ENCODE assay signal across 9 cellular contexts in genomic region chr1:177780096-177780700, GRCh38.
DNase-seq lines count a peak whose midpoint lies in the region; ATAC-seq and TF ChIP-seq lines count a peak whose summit lies in the region.
"Had no signal": no experiment of that assay in that cellular context is flagged by ENCODE, and none has a peak within 500 bp of the region (broad histone marks: within the 10 kb centered on the region; RNA-seq: fewer than 3 reads in every experiment).

No MANE protein-coding gene starts in this region.

- intact Hi-C loops in body of pancreas (cut with DNase I): no loop called here
- intact Hi-C loops in left colon (cut with DNase I, micrococcal nuclease): loop anchor here in 1 of 2 donors (10.0 kb wide), 1 partner anchor 525 kb away; no protein-coding TSS in a partner anchor

- peaks cover 4% of the 10 kb centered on the region; the same call in 1 of the 3 replicates for H3K36me3 Mint-ChIP-seq in GM23338 (ENCODE audit: low read depth)

- 0 out of 2 replicates have a peak overlapping the region, but pooled peaks have one; percentile 17 for H3K4me2 ChIP-seq in GM23338

- no peak for DNase-seq in BJ (ENCODE audit: low read depth)
- DNase-seq in GM23338 (ENCODE audit: low spot score): peak; percentile 71
- DNase-seq in NCI-H2227 treated with DMSO at 0.1 percent for 48 hours (lab: John Stamatoyannopoulos, UW): peak; percentile 60
- peak in 2 of 4 donors; percentile 23 to 34 for DNase-seq in body of pancreas
- DNase-seq in left colon: no peak
- no peak for DNase-seq in mesenteric fat pad (ENCODE audit: low spot score)

- H3K79me2 ChIP-seq in GM23338 (replicated peaks; ENCODE audit: insufficient read depth): no peaks in the 10 kb centered on the region

- ATAC-seq in GM23338: peak; percentile 82
- no peak for ATAC-seq in body of pancreas
- peak; percentile 77 for ATAC-seq in left colon
- no peak for ATAC-seq in HG02571 (IDR thresholded peaks at IDR 0.05; ENCODE audit: unreplicated experiment)
- ATAC-seq in HG03108 (IDR thresholded peaks at IDR 0.05; ENCODE audit: unreplicated experiment): no peak

- CTCF ChIA-PET in BJ (lab: Yijun Ruan, JAX): interaction anchor here (0.6 to 1.8 kb wide), 9 partner anchors 10 to 884 kb away, joined by 3 to 9 read pairs (median 4); no protein-coding TSS in a partner anchor

- H3K9me3 Mint-ChIP-seq in GM23338: peaks cover 4% of the 10 kb centered on the region; the same call in 2 of the 3 replicates
- H3K9me3 Mint-ChIP-seq: dendritic cell treated with granulocyte-macrophage colony-stimulating factor and Interleukin-4, amounts not matched to agents 40 ng/mL and 50 ng/mL, for 4 days had no signal

- 0 out of 2 replicates have a peak, but pooled peaks cover 12% of the 10 kb centered on the region for H3K9me2 ChIP-seq in GM23338 (ENCODE audit: insufficient read depth)

- peaks cover 1% of the 10 kb centered on the region for H3K27me3 Mint-ChIP-seq in GM23338 (ENCODE audit: insufficient read depth, low read depth, poor library complexity)
- H3K27me3 Mint-ChIP-seq: dendritic cell treated with granulocyte-macrophage colony-stimulating factor and Interleukin-4, amounts not matched to agents 40 ng/mL and 50 ng/mL, for 4 days had no signal

- H3K27me3 ChIP-seq in BJ (ENCODE audit: control insufficient read depth, insufficient read depth, low read length) (no peaks in the 10 kb centered on the region), GM23338 (ENCODE audit: insufficient read depth) (no peaks in the 10 kb centered on the region), body of pancreas (no peaks in the 10 kb centered on the region)

- 20 to 25% methylated on average over 5 of the region's 5 CpGs for WGBS in body of pancreas, 2 donors

- peak; percentile 55 for TF ChIP-seq CTCF in BJ (IDR thresholded peaks at IDR 0.05; ENCODE audit: insufficient read depth, low read depth, low read length)
- TF ChIP-seq CTCF in GM23338 (conservative IDR thresholded peaks at IDR 0.05; ENCODE audit: low read depth in 2 of 2): peak; percentile 68 to 80
- TF ChIP-seq CTCF in body of pancreas (IDR thresholded peaks at IDR 0.05): peak in 6 of 7 experiments; percentile 32 to 67 (median 59)

- H4K20me1 ChIP-seq in GM23338 (replicated peaks; ENCODE audit: insufficient read depth): no peaks in the 10 kb centered on the region

- no peak overlapping the region for H2AFZ ChIP-seq in GM23338

- H3K27ac Mint-ChIP-seq in GM23338: no peak overlapping the region
- H3K27ac Mint-ChIP-seq: dendritic cell treated with granulocyte-macrophage colony-stimulating factor and Interleukin-4, amounts not matched to agents 40 ng/mL and 50 ng/mL, for 4 days had no signal

- H3K27ac ChIP-seq in GM23338 (ENCODE audit: low read depth) (no peak overlapping the region), body of pancreas (no peak overlapping the region)

- no peak overlapping the region for H3K4me3 Mint-ChIP-seq in GM23338
- H3K4me3 Mint-ChIP-seq: dendritic cell treated with granulocyte-macrophage colony-stimulating factor and Interleukin-4, amounts not matched to agents 40 ng/mL and 50 ng/mL, for 4 days had no signal

- no peak overlapping the region for H3K4me3 ChIP-seq in BJ (ENCODE audit: low read depth, low read length)
- no peak overlapping the region for H3K4me3 ChIP-seq in GM23338
- H3K4me3 ChIP-seq in body of pancreas: no peak overlapping the region

- H3K36me3 ChIP-seq in BJ (ENCODE audit: control insufficient read depth, insufficient read depth, low read length) (no peaks in the 10 kb centered on the region), GM23338 (ENCODE audit: insufficient read depth) (no peaks in the 10 kb centered on the region), body of pancreas (replicated peaks in 1 of 2; ENCODE audit: insufficient read depth in 1 of 2, low read depth in 2 of 2) (no peaks in the 10 kb centered on the region)

- no peak for TF ChIP-seq POLR2A in body of pancreas (IDR thresholded peaks at IDR 0.05)

- H3F3A ChIP-seq in GM23338 (replicated peaks; ENCODE audit: low read depth): no peaks in the 10 kb centered on the region

- H3K4me1 Mint-ChIP-seq in GM23338: peaks cover 25% of the 10 kb centered on the region

- no peaks in the 10 kb centered on the region for H3K9me3 ChIP-seq in body of pancreas

- POLR2A ChIA-PET in BJ (lab: Charles Lee): no interaction called here

- H3K4me1 ChIP-seq in GM23338 (ENCODE audit: insufficient read depth) (peaks cover 20% of the 10 kb centered on the region), body of pancreas (no peaks in the 10 kb centered on the region)

TF ChIP-seq in GM23338, 12 proteins besides CTCF, POLR2A, EP300 and RAD21 (continues in another document):
- TF ChIP-seq REST (IDR thresholded peaks at IDR 0.05; ENCODE audit: unreplicated experiment) (no peak), EZH2phosphoT487 (IDR thresholded peaks at IDR 0.05; ENCODE audit: unreplicated experiment) (no peak), ZNF331 (CRISPR knock-in tag; IDR thresholded peaks at IDR 0.05; ENCODE audit: low read depth) (no peak), JUNB (IDR thresholded peaks at IDR 0.05; ENCODE audit: unreplicated experiment) (no peak), NANOG (IDR thresholded peaks at IDR 0.05; ENCODE audit: borderline replicate concordance) (no peak)

Comparison
In these comparisons a context has a peak if more than half of its experiments do, and no peak if none do; other contexts are left out.
1. DNase-seq: peak in GM23338 (single experiment) and NCI-H2227 treated with DMSO at 0.1 percent for 48 hours (single experiment); none in BJ (single experiment), left colon (0 of 2) and mesenteric fat pad (single experiment).
2. ATAC-seq: peak in GM23338 (single experiment) and left colon (single experiment); none in body of pancreas (single experiment), HG02571 (single experiment) and HG03108 (single experiment).
3. Peak in every context shown above with its lines, with median percentiles within 50 percentile points of each other: CTCF ChIP-seq.